Comparison of ENCODE assay signal across 13 cellular contexts in genomic region chr19:43589277-43589676, GRCh38.
"Had no signal": no experiment of that assay in that cellular context is flagged by ENCODE, and none has a peak within 500 bp of the region (broad histone marks: within the 10 kb centered on the region; RNA-seq: fewer than 3 reads in every experiment).

No MANE protein-coding gene starts in this region.

- H3K9me3 ChIP-seq: adrenal gland, colonic mucosa, gastrocnemius medialis, right atrium auricular region, SK-N-SH, thoracic aorta had no signal

- H3K4me3 ChIP-seq: adrenal gland, colonic mucosa, gastrocnemius medialis, right atrium auricular region, skin epidermis, thoracic aorta had no signal

- H3K36me3 ChIP-seq: colonic mucosa had no signal

- DNase-seq: activated CD4-positive, alpha-beta T cell treated with anti-CD3 and anti-CD28 coated beads for 48 hours; activated CD8-positive, alpha-beta memory T cell treated with anti-CD3 and anti-CD28 coated beads for 24 hours; activated effector memory CD4-positive, alpha-beta T cell treated with anti-CD3 and anti-CD28 coated beads, Interleukin-2, amount 50 U/mL, for 16 hours; adrenal gland; colonic mucosa; gastrocnemius medialis; kidney; SK-N-SH; stimulated activated naive CD8-positive, alpha-beta T cell treated with anti-CD3 and anti-CD28 coated beads, Interleukin-15, Interleukin-2, amounts not matched to agents 100 U/mL and 50 U/mL, for 24 hours had no signal

- FAIRE-seq: kidney, urothelium cell line had no signal

- H3K27ac ChIP-seq: adrenal gland, colonic mucosa, gastrocnemius medialis, right atrium auricular region, thoracic aorta had no signal

- H3K27me3 ChIP-seq: adrenal gland, colonic mucosa, gastrocnemius medialis, right atrium auricular region had no signal

- ATAC-seq: gastrocnemius medialis; stimulated activated naive CD8-positive, alpha-beta T cell treated with anti-CD3 and anti-CD28 coated beads, Interleukin-15, Interleukin-2, amounts not matched to agents 100 U/mL and 50 U/mL, for 24 hours had no signal
